In the genomic region with DNA sequence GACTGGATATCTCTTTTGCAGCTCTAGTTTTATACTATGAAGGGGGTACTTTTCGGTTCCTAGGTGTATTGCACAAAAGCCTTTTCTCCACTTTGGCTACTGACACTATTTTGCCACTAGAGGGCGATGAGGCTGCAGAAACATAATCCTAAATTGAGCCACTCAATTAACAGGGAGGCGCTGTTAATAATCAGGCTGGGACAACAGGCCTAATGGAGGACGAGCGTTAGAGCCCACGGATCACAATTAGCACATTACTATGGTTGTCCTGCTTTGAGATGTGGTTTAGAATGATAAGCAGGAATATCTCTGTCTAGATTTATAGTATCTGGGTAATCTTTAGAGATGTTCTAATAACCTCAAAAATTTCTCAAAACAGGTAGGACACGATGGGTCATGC, we compare ENCODE assay signal across 8 cellular contexts.
DNase-seq lines count a peak whose midpoint lies in the region; ATAC-seq and TF ChIP-seq lines count a peak whose summit lies in the region.

No MANE protein-coding gene starts in this region.

- intact Hi-C loops in activated CD8-positive, alpha-beta T cell treated with anti-CD3 and anti-CD28 coated beads for 36 hours (cut with micrococcal nuclease): loop anchor here (5.0 kb wide), 2 partner anchors 65 to 90 kb away; no protein-coding TSS in a partner anchor

- H3K36me3 Mint-ChIP-seq in activated CD8-positive, alpha-beta T cell treated with anti-CD3 and anti-CD28 coated beads for 36 hours (ENCODE audit: low read depth): no peaks in the 10 kb centered on the region
- H3K36me3 Mint-ChIP-seq in natural killer cell treated with Interleukin-12 subunit alpha and Interleukin-12 subunit beta and Interleukin-15 and Interleukin-18, amount 100 ng/mL, for 72 hours: no peaks in the 10 kb centered on the region

- 17 to 20% methylated on average over 7 of the region's 7 CpGs for WGBS in upper lobe of left lung, 2 donors

- peak; percentile 91 for DNase-seq in DMS 273 (lab: John Stamatoyannopoulos, UW; ENCODE audit: unreplicated experiment)
- DNase-seq in HK-2 (ENCODE audit: unreplicated experiment): peak; percentile 28
- peak; percentile 89 for DNase-seq in NCI-H748 (lab: John Stamatoyannopoulos, UW; ENCODE audit: unreplicated experiment)
- peak; percentile 59 for DNase-seq in activated CD8-positive, alpha-beta T cell treated with anti-CD3 and anti-CD28 coated beads for 36 hours
- DNase-seq in erythroblast (lab: John Stamatoyannopoulos, UW): peak; percentile 78 to 85
- DNase-seq in natural killer cell treated with Interleukin-12 subunit alpha and Interleukin-12 subunit beta and Interleukin-15 and Interleukin-18, amount 100 ng/mL, for 72 hours (ENCODE audit: low spot score): peak; percentile 83
- peak in 1 of 2 donors; percentile 37 for DNase-seq in upper lobe of left lung

- no peak for TF ChIP-seq EP300 in upper lobe of left lung (IDR thresholded peaks at IDR 0.05)

- no peaks in the 10 kb centered on the region for H3K9me3 Mint-ChIP-seq in activated CD8-positive, alpha-beta T cell treated with anti-CD3 and anti-CD28 coated beads for 36 hours
- no peaks in the 10 kb centered on the region for H3K9me3 Mint-ChIP-seq in natural killer cell treated with Interleukin-12 subunit alpha and Interleukin-12 subunit beta and Interleukin-15 and Interleukin-18, amount 100 ng/mL, for 72 hours

- H3K27me3 Mint-ChIP-seq in activated CD8-positive, alpha-beta T cell treated with anti-CD3 and anti-CD28 coated beads for 36 hours: no peaks in the 10 kb centered on the region
- no peaks in the 10 kb centered on the region for H3K27me3 Mint-ChIP-seq in natural killer cell treated with Interleukin-12 subunit alpha and Interleukin-12 subunit beta and Interleukin-15 and Interleukin-18, amount 100 ng/mL, for 72 hours

- no peak overlapping the region for H3K27ac Mint-ChIP-seq in activated CD8-positive, alpha-beta T cell treated with anti-CD3 and anti-CD28 coated beads for 36 hours
- H3K27ac Mint-ChIP-seq in natural killer cell treated with Interleukin-12 subunit alpha and Interleukin-12 subunit beta and Interleukin-15 and Interleukin-18, amount 100 ng/mL, for 72 hours: no peak overlapping the region

- no peaks in the 10 kb centered on the region for H3K36me3 ChIP-seq in upper lobe of left lung

- no peak overlapping the region for H3K27ac ChIP-seq in upper lobe of left lung

- no peaks in the 10 kb centered on the region for H3K27me3 ChIP-seq in upper lobe of left lung

- H3K4me1 Mint-ChIP-seq in activated CD8-positive, alpha-beta T cell treated with anti-CD3 and anti-CD28 coated beads for 36 hours (ENCODE audit: low read depth): peaks cover 7% of the 10 kb centered on the region
- H3K4me1 Mint-ChIP-seq in natural killer cell treated with Interleukin-12 subunit alpha and Interleukin-12 subunit beta and Interleukin-15 and Interleukin-18, amount 100 ng/mL, for 72 hours (ENCODE audit: low read depth in 2 of 2): peaks cover 3 to 16% of the 10 kb centered on the region in 2 donors

- CTCF ChIA-PET in activated CD8-positive, alpha-beta T cell treated with anti-CD3 and anti-CD28 coated beads for 36 hours (lab: Charles Lee): interaction anchor here (0.5 to 5.2 kb wide), 16 partner anchors 9 to 159 kb away, joined by 3 to 25 read pairs (median 4); a partner anchor contains a TSS

- H3K4me3 ChIP-seq in upper lobe of left lung: no peak overlapping the region

- peak; percentile 43 for ATAC-seq in GM19463 (IDR thresholded peaks at IDR 0.05; ENCODE audit: unreplicated experiment)
- peak; percentile 66 for ATAC-seq in activated CD8-positive, alpha-beta T cell treated with anti-CD3 and anti-CD28 coated beads for 36 hours
- ATAC-seq in natural killer cell treated with Interleukin-12 subunit alpha and Interleukin-12 subunit beta and Interleukin-15 and Interleukin-18, amount 100 ng/mL, for 72 hours: peak; percentile 20 to 59
- ATAC-seq in upper lobe of left lung (ENCODE audit: low FRiP score in 2 of 2): peak; percentile 67 to 77

- peak; percentile 81 for TF ChIP-seq CTCF in activated CD8-positive, alpha-beta T cell treated with anti-CD3 and anti-CD28 coated beads for 36 hours (IDR thresholded peaks at IDR 0.05)
- TF ChIP-seq CTCF in upper lobe of left lung (IDR thresholded peaks at IDR 0.05): peak; percentile 67 to 81 (median 76)

- H3K9me3 ChIP-seq in upper lobe of left lung: no peaks in the 10 kb centered on the region

- POLR2A ChIA-PET in activated CD8-positive, alpha-beta T cell treated with anti-CD3 and anti-CD28 coated beads for 36 hours (lab: Charles Lee): interaction anchor here (3.1 kb wide), 1 partner anchor 63 kb away, joined by 11 read pairs; a partner anchor contains a TSS

- TF ChIP-seq POLR2A in erythroblast (IDR thresholded peaks at IDR 0.05; ENCODE audit: low read length) (no peak), upper lobe of left lung (IDR thresholded peaks at IDR 0.05) (no peak)

- no peak overlapping the region for H3K4me3 Mint-ChIP-seq in activated CD8-positive, alpha-beta T cell treated with anti-CD3 and anti-CD28 coated beads for 36 hours
- H3K4me3 Mint-ChIP-seq in natural killer cell treated with Interleukin-12 subunit alpha and Interleukin-12 subunit beta and Interleukin-15 and Interleukin-18, amount 100 ng/mL, for 72 hours: no peak overlapping the region

- peaks cover 0 to 6% (median 2%) of the 10 kb centered on the region in 4 donors for H3K4me1 ChIP-seq in upper lobe of left lung
